In genomic region chr10:2329082-2329481, GRCh38 we compare ENCODE assay signal across 35 cellular contexts.
DNase-seq lines count a peak whose midpoint lies in the region; ATAC-seq and TF ChIP-seq lines count a peak whose summit lies in the region.
"Had no signal": no experiment of that assay in that cellular context is flagged by ENCODE, and none has a peak within 500 bp of the region (broad histone marks: within the 10 kb centered on the region; RNA-seq: fewer than 3 reads in every experiment).

No MANE protein-coding gene starts in this region.

- H3K9me2 ChIP-seq in GM23338 (ENCODE audit: insufficient read depth), result peaks cover 2% of the 10 kb centered on the region; the same call in 1 of the 2 replicates

- DNase-seq in Daoy (ENCODE audit: low read depth) (peak; percentile 30), GM23338 (ENCODE audit: low spot score) (no peak), left kidney (ENCODE audit: low read depth, low spot score) (peak; percentile 37), neural progenitor cell (ENCODE audit: low spot score) (no peak), hypothalamus (lab: John Stamatoyannopoulos, UW) (no peak), NCI-H2107 treated with DMSO at 0.1 percent for 48 hours (lab: John Stamatoyannopoulos, UW; ENCODE audit: unreplicated experiment) (no peak), left lobe of liver (ENCODE audit: low spot score) (no peak)
- DNase-seq in central memory CD4-positive, alpha-beta T cell, result no peak
- DNase-seq: 8988T; ACHN; AML-193; BE2C; C1 segment of cervical spinal cord; Caco-2; Calu3; CD4-positive, alpha-beta memory T cell; CD4-positive, alpha-beta T cell; CD4-positive, CD25-positive, alpha-beta regulatory T cell; CD8-positive, alpha-beta memory T cell; CD8-positive, alpha-beta T cell; COR-L47; DMS 273 treated with DMSO at 0.1 percent for 48 hours; DMS153; DMS53; DMS79; DMS79 treated with DMSO at 0.1 percent for 48 hours; DND-41; EL had no signal

- ATAC-seq in GM23338 (0 out of 3 replicates have a peak, but pooled peaks have one; percentile 31), left lobe of liver (no peak)
- ATAC-seq: A549; CD8-positive, alpha-beta T cell had no signal

- no peak overlapping the region for H3K9ac ChIP-seq in neural progenitor cell
- H3K9ac ChIP-seq: BLaER1; BLaER1 treated with 17β-estradiol and CSF1 and Interleukin-3, amounts not matched to agents 10 nM and 100 nM had no signal

- H3K4me1 ChIP-seq in GM23338 (ENCODE audit: insufficient read depth) (peaks cover 8% of the 10 kb centered on the region; the same call in 1 of the 2 replicates), neural progenitor cell (peaks cover 15% of the 10 kb centered on the region)
- H3K4me1 ChIP-seq: A549, BE2C, Caco-2 had no signal

- H3K27me3 Mint-ChIP-seq in GM23338 (ENCODE audit: insufficient read depth, low read depth, poor library complexity) (peaks cover 3% of the 10 kb centered on the region), neural progenitor cell (ENCODE audit: insufficient read depth, low read depth) (peaks cover 8% of the 10 kb centered on the region)
- H3K27me3 Mint-ChIP-seq: B cell; CD4-positive, alpha-beta T cell; CD8-positive, alpha-beta memory T cell had no signal

- H3K27ac ChIP-seq in GM23338 (ENCODE audit: low read depth) (no peak overlapping the region), neural progenitor cell (no peak overlapping the region)
- H3K27ac ChIP-seq: 22Rv1; A549; BLaER1; BLaER1 treated with 17β-estradiol and CSF1 and Interleukin-3, amounts not matched to agents 10 nM and 100 nM; C4-2B had no signal

- H3F3A ChIP-seq in GM23338 (replicated peaks; ENCODE audit: low read depth) (no peaks in the 10 kb centered on the region), neural progenitor cell (ENCODE audit: low read depth) (no peaks in the 10 kb centered on the region)

- H3K36me3 Mint-ChIP-seq in GM23338 (ENCODE audit: low read depth) (no peaks in the 10 kb centered on the region), neural progenitor cell (no peaks in the 10 kb centered on the region)
- H3K36me3 Mint-ChIP-seq: CD14-positive monocyte; CD4-positive, alpha-beta memory T cell; CD4-positive, CD25-positive, alpha-beta regulatory T cell; CD8-positive, alpha-beta memory T cell; CD8-positive, alpha-beta T cell had no signal

- H4K20me1 ChIP-seq in GM23338 (replicated peaks; ENCODE audit: insufficient read depth), result no peaks in the 10 kb centered on the region
- H4K20me1 ChIP-seq in neural progenitor cell (ENCODE audit: low read depth), result no peaks in the 10 kb centered on the region
- H4K20me1 ChIP-seq: BLaER1; BLaER1 treated with 17β-estradiol and CSF1 and Interleukin-3, amounts not matched to agents 10 nM and 100 nM had no signal

- TF ChIP-seq CTCF in GM23338 (conservative IDR thresholded peaks at IDR 0.05; ENCODE audit: low read depth in 2 of 2) (no peak), neural progenitor cell (IDR thresholded peaks at IDR 0.05) (no peak)

- H3K79me2 ChIP-seq in GM23338 (replicated peaks; ENCODE audit: insufficient read depth), result no peaks in the 10 kb centered on the region
- H3K79me2 ChIP-seq in neural progenitor cell (ENCODE audit: low read depth), result no peaks in the 10 kb centered on the region

- no peak overlapping the region for H3K4me2 ChIP-seq in GM23338
- no peak overlapping the region for H3K4me2 ChIP-seq in neural progenitor cell
- H3K4me2 ChIP-seq: A549; BLaER1; BLaER1 treated with 17β-estradiol and CSF1 and Interleukin-3, amounts not matched to agents 10 nM and 100 nM had no signal

- peaks cover 4% of the 10 kb centered on the region; the same call in 2 of the 3 replicates for H3K9me3 Mint-ChIP-seq in GM23338
- peaks cover 4% of the 10 kb centered on the region for H3K9me3 Mint-ChIP-seq in neural progenitor cell
- H3K9me3 Mint-ChIP-seq: CD4-positive, alpha-beta T cell; CD8-positive, alpha-beta memory T cell; CD8-positive, alpha-beta T cell had no signal

- H3K27ac Mint-ChIP-seq in GM23338, result no peak overlapping the region
- no peak overlapping the region for H3K27ac Mint-ChIP-seq in neural progenitor cell
- H3K27ac Mint-ChIP-seq: B cell; CD14-positive monocyte; CD4-positive, alpha-beta T cell; CD8-positive, alpha-beta memory T cell; CD8-positive, alpha-beta T cell had no signal

- H2AFZ ChIP-seq in GM23338 (no peak overlapping the region; the same call in 1 of the 2 replicates), neural progenitor cell (replicated peaks) (peak overlapping the region; percentile 63)

- peaks cover 12% of the 10 kb centered on the region; the same call in 2 of the 3 replicates for H3K4me1 Mint-ChIP-seq in GM23338
- peaks cover 11% of the 10 kb centered on the region for H3K4me1 Mint-ChIP-seq in neural progenitor cell
- H3K4me1 Mint-ChIP-seq: B cell; CD14-positive monocyte; CD4-positive, alpha-beta memory T cell; CD4-positive, CD25-positive, alpha-beta regulatory T cell; CD8-positive, alpha-beta memory T cell had no signal

- H3K36me3 ChIP-seq in GM23338 (ENCODE audit: insufficient read depth), result no peaks in the 10 kb centered on the region
- H3K36me3 ChIP-seq in neural progenitor cell, result no peaks in the 10 kb centered on the region
- H3K36me3 ChIP-seq: BE2C; BLaER1; BLaER1 treated with 17β-estradiol and CSF1 and Interleukin-3, amounts not matched to agents 10 nM and 100 nM had no signal

- H3K9me3 ChIP-seq in neural progenitor cell (ENCODE audit: low read depth), result no peaks in the 10 kb centered on the region
- H3K9me3 ChIP-seq: A549, BE2C, Caco-2 had no signal

- no peak overlapping the region for H3K4me3 ChIP-seq in GM23338
- H3K4me3 ChIP-seq in neural progenitor cell, result no peak overlapping the region
- H3K4me3 ChIP-seq: A549; BLaER1; BLaER1 treated with 17β-estradiol and CSF1 and Interleukin-3, amounts not matched to agents 10 nM and 100 nM had no signal

- H3K4me3 Mint-ChIP-seq in GM23338 (no peak overlapping the region), neural progenitor cell (no peak overlapping the region)
- H3K4me3 Mint-ChIP-seq: B cell; CD14-positive monocyte; CD4-positive, alpha-beta memory T cell; CD4-positive, alpha-beta T cell; CD4-positive, CD25-positive, alpha-beta regulatory T cell; CD8-positive, alpha-beta memory T cell; CD8-positive, alpha-beta T cell had no signal

- H3K27me3 ChIP-seq in GM23338 (ENCODE audit: insufficient read depth) (no peaks in the 10 kb centered on the region), neural progenitor cell (no peaks in the 10 kb centered on the region)
- H3K27me3 ChIP-seq: BE2C, BLaER1 had no signal

TF ChIP-seq in GM23338, 12 proteins besides CTCF, POLR2A, EP300 and RAD21:
- TF ChIP-seq STAT1 (IDR thresholded peaks at IDR 0.05; ENCODE audit: unreplicated experiment) (no peak), NANOG (IDR thresholded peaks at IDR 0.05; ENCODE audit: borderline replicate concordance) (no peak), ZNF114 (CRISPR knock-in tag; IDR thresholded peaks at IDR 0.05) (no peak), ETS1 (IDR thresholded peaks at IDR 0.05) (no peak), JUNB (IDR thresholded peaks at IDR 0.05; ENCODE audit: unreplicated experiment) (no peak), ZNF331 (CRISPR knock-in tag; IDR thresholded peaks at IDR 0.05; ENCODE audit: low read depth) (no peak), REST (IDR thresholded peaks at IDR 0.05; ENCODE audit: unreplicated experiment) (no peak)

Comparison
In these comparisons a context has a peak if more than half of its experiments do, and no peak if none do; other contexts are left out.
1. DNase-seq: peak in Daoy (single experiment) and left kidney (single experiment); none in GM23338 (single experiment), neural progenitor cell (single experiment), hypothalamus (0 of 51), NCI-H2107 treated with DMSO at 0.1 percent for 48 hours (single experiment), central memory CD4-positive, alpha-beta T cell (single experiment) and left lobe of liver (single experiment).